19 cellular contexts compared by ENCODE assay signal in genomic region chr7:21960922-21961321, GRCh38. TPM values are rescaled to one million over a fixed set of nuclear protein-coding genes. Genes with fewer than 3 reads are reported as not detected.
A peak's percentile ranks its signal among the peaks of the same experiment; 100 is the strongest.
DNase-seq lines count a peak whose midpoint lies in the region; ATAC-seq, FAIRE-seq and TF ChIP-seq lines count a peak whose summit lies in the region.
"Had no signal": no experiment of that assay in that cellular context is flagged by ENCODE, and none has a peak within 500 bp of the region (broad histone marks: within the 10 kb centered on the region; RNA-seq: fewer than 3 reads in every experiment).

No MANE protein-coding gene starts in this region.

- H3K23ac ChIP-seq in mesendoderm (ENCODE audit: low read length), result no peak overlapping the region

- H3K79me1 ChIP-seq in mesendoderm (ENCODE audit: low read length), result no peaks in the 10 kb centered on the region

- no peak overlapping the region for H4K8ac ChIP-seq in mesendoderm (ENCODE audit: low read depth, low read length)

- intact Hi-C loops in Calu3 (cut with micrococcal nuclease; ENCODE audit: unreplicated experiment), result no loop called here

- no peak for FAIRE-seq in D721Med (lab: Jason Lieb, UNC)
- FAIRE-seq: colon, pancreas had no signal

- no peak overlapping the region for H2BK5ac ChIP-seq in mesendoderm (ENCODE audit: low read length)

- H3K27ac ChIP-seq in mesendoderm (ENCODE audit: low read depth, low read length), result no peak overlapping the region
- H3K27ac ChIP-seq: heart right ventricle, pancreas had no signal

- H3K9me3 ChIP-seq in MG63, result no peaks in the 10 kb centered on the region
- H3K9me3 ChIP-seq: heart right ventricle, pancreas had no signal

- H2AK5ac ChIP-seq in mesendoderm (ENCODE audit: low read length), result no peak overlapping the region

- TF ChIP-seq CTCF in Calu3 (IDR thresholded peaks at IDR 0.05; ENCODE audit: unreplicated experiment) (no peak), chondrocyte (IDR thresholded peaks at IDR 0.05) (no peak), D721Med (IDR thresholded peaks at IDR 0.05; ENCODE audit: insufficient read depth, missing control alignments) (no peak)

- CTCF ChIA-PET in Calu3 (lab: Charles Lee), result interaction anchor here (0.6 to 1.5 kb wide), 3 partner anchors 9 to 380 kb away, joined by 3 to 4 read pairs (median 3); no protein-coding TSS in a partner anchor

- no peak overlapping the region for H3K4me3 Mint-ChIP-seq in Calu3 (ENCODE audit: low read depth, unreplicated experiment)
- no peak overlapping the region for H3K4me3 Mint-ChIP-seq in chondrocyte (ENCODE audit: unreplicated experiment)
- H3K4me3 Mint-ChIP-seq in activated T-helper 17 cell treated with anti-CD3 and anti-CD28 coated beads, Interleukin-2, amount 50 U/mL, for 72 hours, result no peak overlapping the region
- H3K4me3 Mint-ChIP-seq: CD8-positive, alpha-beta T cell; memory B cell; T-helper 1 cell treated with Interleukin-12 subunit alpha and Interleukin-12 subunit beta and Interleukin-4 antibody, amounts not matched to agents 30 μg/mL and 1 μg/mL, for 36 hours had no signal

- H3K4me3 ChIP-seq in MG63 (no peak overlapping the region), mesendoderm (ENCODE audit: low read length) (no peak overlapping the region)
- H3K4me3 ChIP-seq: heart right ventricle, pancreas had no signal

- no peaks in the 10 kb centered on the region for H3K36me3 ChIP-seq in MG63
- H3K36me3 ChIP-seq in mesendoderm (ENCODE audit: control insufficient read depth, insufficient read depth, low read length), result no peaks in the 10 kb centered on the region
- H3K36me3 ChIP-seq: heart right ventricle, pancreas had no signal

- no peak for ATAC-seq in GM21423 (IDR thresholded peaks at IDR 0.05; ENCODE audit: unreplicated experiment)
- ATAC-seq in HG03521 (IDR thresholded peaks at IDR 0.05; ENCODE audit: unreplicated experiment), result no peak
- no peak for ATAC-seq in activated T-helper 17 cell treated with anti-CD3 and anti-CD28 coated beads, Interleukin-2, amount 50 U/mL, for 72 hours (replicated peaks)
- ATAC-seq: CD8-positive, alpha-beta T cell; heart right ventricle had no signal

- no peak overlapping the region for H3K9ac ChIP-seq in mesendoderm (ENCODE audit: low read length)

- no peak overlapping the region for H2BK120ac ChIP-seq in mesendoderm (ENCODE audit: low read depth, low read length)

- peaks cover 3% of the 10 kb centered on the region for H3K4me1 ChIP-seq in mesendoderm (ENCODE audit: control insufficient read depth, low read depth, low read length)
- H3K4me1 ChIP-seq: pancreas had no signal

- peaks cover 48% of the 10 kb centered on the region for H3K4me1 Mint-ChIP-seq in Calu3 (ENCODE audit: low read depth, unreplicated experiment)
- peaks cover 22% of the 10 kb centered on the region for H3K4me1 Mint-ChIP-seq in chondrocyte (ENCODE audit: low read depth)
- no peaks in the 10 kb centered on the region for H3K4me1 Mint-ChIP-seq in activated T-helper 17 cell treated with anti-CD3 and anti-CD28 coated beads, Interleukin-2, amount 50 U/mL, for 72 hours

- H3K27ac Mint-ChIP-seq in Calu3 (ENCODE audit: unreplicated experiment) (peak overlapping the region; percentile 28), chondrocyte (ENCODE audit: unreplicated experiment) (peak overlapping the region; percentile 92)
- H3K27ac Mint-ChIP-seq in activated T-helper 17 cell treated with anti-CD3 and anti-CD28 coated beads, Interleukin-2, amount 50 U/mL, for 72 hours, result no peak overlapping the region
- H3K27ac Mint-ChIP-seq: CD8-positive, alpha-beta T cell; T-helper 1 cell treated with Interleukin-12 subunit alpha and Interleukin-12 subunit beta and Interleukin-4 antibody, amounts not matched to agents 30 μg/mL and 1 μg/mL, for 36 hours had no signal

- BruUV-seq in Calu3 (replicated peaks; lab: Mats Ljungman, UMichigan), result no TSS peak

- no peaks in the 10 kb centered on the region for H3K79me2 ChIP-seq in mesendoderm (ENCODE audit: control insufficient read depth, insufficient read depth, low read length)

- H2BK15ac ChIP-seq in mesendoderm (replicated peaks; ENCODE audit: low read depth), result peak overlapping the region; percentile 41

- H3K27me3 ChIP-seq in MG63, result no peaks in the 10 kb centered on the region
- H3K27me3 ChIP-seq in mesendoderm (ENCODE audit: insufficient read depth, low read length, poor library complexity), result no peaks in the 10 kb centered on the region
- H3K27me3 ChIP-seq: heart right ventricle had no signal

- no CpG with 5 or more reads among the region's 3 CpGs for WGBS in mesendoderm (ENCODE audit: extremely low coverage, insufficient coverage, low lambda C conversion rate)

- H3K56ac ChIP-seq in mesendoderm (ENCODE audit: low read length), result no peak overlapping the region

- no peak overlapping the region for H3K4me2 ChIP-seq in mesendoderm (ENCODE audit: low read length)

- no peaks in the 10 kb centered on the region for H3K36me3 Mint-ChIP-seq in Calu3 (ENCODE audit: insufficient read depth, unreplicated experiment)
- no peaks in the 10 kb centered on the region for H3K36me3 Mint-ChIP-seq in chondrocyte (ENCODE audit: low read depth)
- H3K36me3 Mint-ChIP-seq in activated T-helper 17 cell treated with anti-CD3 and anti-CD28 coated beads, Interleukin-2, amount 50 U/mL, for 72 hours (ENCODE audit: low read depth), result no peaks in the 10 kb centered on the region
- H3K36me3 Mint-ChIP-seq: CD8-positive, alpha-beta T cell; memory B cell had no signal

- H3K18ac ChIP-seq in mesendoderm (ENCODE audit: low read length), result no peak overlapping the region

- DNase-seq in Calu3 (peak; percentile 51), MG63 (peak; percentile 60), chondrocyte (ENCODE audit: low spot score) (no peak), mesendoderm (no peak), D721Med (ENCODE audit: insufficient read length, low spot score) (no peak)
- DNase-seq: activated CD4-positive, alpha-beta T cell treated with anti-CD3 and anti-CD28 coated beads, Interleukin-2, amount 50 U/mL, for 48 hours; activated gamma-delta T cell; CD8-positive, alpha-beta T cell; heart right ventricle; NCI-H1930; NK-92 treated with Interleukin-12 subunit alpha and Interleukin-12 subunit beta, amount 100 ng/mL, for 24 hours; pancreas; stimulated activated CD4-positive, alpha-beta T cell treated with anti-CD3 and anti-CD28 coated beads, Interleukin-4, amount 100 ng/mL, for 1 hour had no signal

- H3K9me3 Mint-ChIP-seq in Calu3 (ENCODE audit: low read depth, unreplicated experiment) (no peaks in the 10 kb centered on the region), chondrocyte (ENCODE audit: low read depth) (peaks cover 5% of the 10 kb centered on the region)
- no peaks in the 10 kb centered on the region for H3K9me3 Mint-ChIP-seq in activated T-helper 17 cell treated with anti-CD3 and anti-CD28 coated beads, Interleukin-2, amount 50 U/mL, for 72 hours
- H3K9me3 Mint-ChIP-seq: CD8-positive, alpha-beta T cell; memory B cell; T-helper 1 cell treated with Interleukin-12 subunit alpha and Interleukin-12 subunit beta and Interleukin-4 antibody, amounts not matched to agents 30 μg/mL and 1 μg/mL, for 36 hours had no signal

- H3K4ac ChIP-seq in mesendoderm (ENCODE audit: low read depth, low read length), result no peak overlapping the region

- H3K27me3 Mint-ChIP-seq in Calu3 (ENCODE audit: unreplicated experiment) (no peaks in the 10 kb centered on the region), chondrocyte (ENCODE audit: low read depth) (no peaks in the 10 kb centered on the region)
- peaks cover 4% of the 10 kb centered on the region for H3K27me3 Mint-ChIP-seq in activated T-helper 17 cell treated with anti-CD3 and anti-CD28 coated beads, Interleukin-2, amount 50 U/mL, for 72 hours
- H3K27me3 Mint-ChIP-seq: memory B cell had no signal

- H4K5ac ChIP-seq in mesendoderm (ENCODE audit: low read length), result no peak overlapping the region

RNA-seq across cellular contexts. Expression of gene CDCA7L, which starts 15.2 kb away (rescaled TPM):
- 71.8 and 76.3 TPM in 2 replicates for total RNA-seq in Calu3 (2022)
- 94.0 and 118 TPM in 2 replicates for total RNA-seq in MG63 (2014; rRNA removed; shearing (Covaris generic); ENCODE audit: low replicate concordance)
- total RNA-seq in chondrocyte, result 10.5 to 16.6 TPM (median 13.3 TPM) in 3 replicates
- 58.6 TPM for polyA plus RNA-seq in mesendoderm (2013, experiment 1 of 2)
- 63.8 TPM for polyA plus RNA-seq in mesendoderm (2013, experiment 2 of 2)
- 10 to 100 TPM; 47.6 to 62.4 TPM for total RNA-seq in activated T-helper 17 cell treated with anti-CD3 and anti-CD28 coated beads, Interleukin-2, amount 50 U/mL, for 72 hours

Comparison
In these comparisons a context has a peak if more than half of its experiments do, and no peak if none do; other contexts are left out.
1. DNase-seq: peak in Calu3 (single experiment) and MG63 (single experiment); none in chondrocyte (single experiment), mesendoderm (single experiment) and D721Med (single experiment).